In the genomic region with DNA sequence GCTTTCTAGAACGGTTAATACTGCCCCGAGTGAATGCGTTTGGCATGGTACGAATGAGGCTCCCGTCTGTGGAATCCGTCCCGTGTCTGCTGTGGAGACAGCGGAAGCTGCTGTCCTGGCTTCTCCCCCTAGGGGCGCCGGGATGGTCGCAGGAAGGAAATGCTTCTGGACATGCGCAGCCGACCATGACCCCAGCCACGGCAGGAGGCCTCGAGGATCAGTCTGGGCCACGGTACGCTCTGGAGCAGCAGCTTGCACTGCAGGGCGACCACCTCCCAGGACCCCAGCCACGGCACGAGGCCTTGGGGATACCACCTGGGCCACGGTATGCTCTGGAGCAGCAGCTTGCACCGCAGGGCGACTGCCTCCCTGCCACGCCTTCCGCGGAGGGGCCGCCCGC, we compare ENCODE assay signal across 13 cellular contexts. TPM values are rescaled to one million over a fixed set of nuclear protein-coding genes. Genes with fewer than 3 reads are reported as not detected.
DNase-seq lines count a peak whose midpoint lies in the region; ATAC-seq and TF ChIP-seq lines count a peak whose summit lies in the region.
"Had no signal": no experiment of that assay in that cellular context is flagged by ENCODE, and none has a peak within 500 bp of the region (broad histone marks: within the 10 kb centered on the region; RNA-seq: fewer than 3 reads in every experiment).

No MANE protein-coding gene starts in this region.

- H3K9me3 ChIP-seq in DND-41 (ENCODE audit: insufficient read depth, low read length, severe bottlenecking) (no peaks in the 10 kb centered on the region), heart right ventricle (no peaks in the 10 kb centered on the region)

- TF ChIP-seq CTCF in DND-41 (IDR thresholded peaks at IDR 0.05; ENCODE audit: borderline replicate concordance, extremely low read depth, low read length, poor library complexity, severe bottlenecking): peak; percentile 27
- no peak for TF ChIP-seq CTCF in RWPE1 (conservative IDR thresholded peaks at IDR 0.05; ENCODE audit: low read depth)
- TF ChIP-seq CTCF in heart right ventricle (IDR thresholded peaks at IDR 0.05): peak in 7 of 9 donors; percentile 11 to 41 (median 20)

- H4K20me1 ChIP-seq in DND-41 (ENCODE audit: insufficient read depth, low read length): peaks cover 13% of the 10 kb centered on the region; the same call in 1 of the 2 replicates

- H3K79me2 ChIP-seq in DND-41 (ENCODE audit: insufficient read depth, low read length): no peaks in the 10 kb centered on the region

- H3K27ac ChIP-seq in DND-41 (ENCODE audit: low read length) (no peak overlapping the region), RWPE1 (peak overlapping the region; percentile 3; the same call in 1 of the 2 replicates), heart right ventricle (peak overlapping the region in 4 of 10 donors; percentile 20 to 91 (median 65))

- H2AFZ ChIP-seq in DND-41 (ENCODE audit: low read depth, low read length): no peak overlapping the region

- POLR2A ChIA-PET in RWPE1 (lab: Yijun Ruan, JAX; ENCODE audit: low non-redundant PET): no interaction called here

- H3K27me3 ChIP-seq in DND-41 (ENCODE audit: insufficient read depth, low read length, poor library complexity) (no peaks in the 10 kb centered on the region), heart right ventricle (no peaks in the 10 kb centered on the region)

- 73% methylated on average over 28 of the region's 28 CpGs for WGBS in heart right ventricle, 2 donors

- no peak for ATAC-seq in DND-41 (ENCODE audit: insufficient read depth, low read depth)
- ATAC-seq in heart right ventricle: no peak
- ATAC-seq in HG02870 (IDR thresholded peaks at IDR 0.05; ENCODE audit: unreplicated experiment): no peak
- ATAC-seq in HG02973 (IDR thresholded peaks at IDR 0.05; ENCODE audit: unreplicated experiment): no peak

- no peak overlapping the region for H3K9ac ChIP-seq in DND-41 (ENCODE audit: low read depth, low read length)

- intact Hi-C loops in heart right ventricle (cut with DNase I): loop anchor here in 9 of 10 donors (5.0 to 10.0 kb wide), 7 partner anchors 60 to 158 kb away; a partner anchor contains a TSS

- no peak overlapping the region for H3K4me2 ChIP-seq in DND-41 (ENCODE audit: insufficient read depth, low read length)

- H3K4me1 ChIP-seq in DND-41 (ENCODE audit: insufficient read depth, low read length) (no peaks in the 10 kb centered on the region), heart right ventricle (peaks cover 38 to 92% (median 63%) of the 10 kb centered on the region in 9 donors)

- CTCF ChIA-PET in RWPE1 (lab: Yijun Ruan, JAX): interaction anchor here (0.5 to 1.1 kb wide), 4 partner anchors 159 to 283 kb away, joined by 3 to 6 read pairs (median 4); a partner anchor contains a TSS

- H3K36me3 ChIP-seq in DND-41 (ENCODE audit: insufficient read depth, low read length) (peaks cover 33% of the 10 kb centered on the region), heart right ventricle (peaks cover 0 to 78% (median 17%) of the 10 kb centered on the region in 9 donors)

- H3K4me3 ChIP-seq in DND-41 (ENCODE audit: low read depth in 1 of 2, low read length in 2 of 2) (no peak overlapping the region), heart right ventricle (no peak overlapping the region)
- H3K4me3 ChIP-seq: coronary artery, lung had no signal

- DNase-seq in DND-41: no peak
- no peak for DNase-seq in RWPE1 (ENCODE audit: low spot score)
- DNase-seq in heart right ventricle: peak; percentile 58 to 61
- DNase-seq in retina: peak; percentile 75
- DNase-seq in activated naive CD4-positive, alpha-beta T cell (lab: John Stamatoyannopoulos, UW): no peak
- no peak for DNase-seq in GM03348 (ENCODE audit: low spot score)
- DNase-seq: activated naive CD4-positive, alpha-beta T cell treated with anti-CD3 and anti-CD28 coated beads, Interleukin-2, amount 50 U/mL, for 16 hours; foreskin fibroblast; NCI-H2081 had no signal

RNA-seq across cellular contexts. Expression of a gene that starts 59.7 kb away (rescaled TPM):
- 1 to 10 TPM; 3.9 to 6.4 (median 5.1) TPM for total RNA-seq in heart right ventricle
- 1 to 10 TPM; 2.4 to 3.0 TPM for polyA plus RNA-seq in heart right ventricle

Comparison
In these comparisons a context has a peak if more than half of its experiments do, and no peak if none do; other contexts are left out.
1. DNase-seq: peak in heart right ventricle (2 of 2) and retina (single experiment); none in DND-41 (single experiment), RWPE1 (single experiment), activated naive CD4-positive, alpha-beta T cell (0 of 4) and GM03348 (single experiment).